Comparison of ENCODE assay signal across 1 cellular context in genomic region chr7:56033671-56034432, GRCh38.
TF ChIP-seq lines count a peak whose summit lies in the region.

No MANE protein-coding gene starts in this region.

TF ChIP-seq in IMR-90, 13 proteins besides CTCF, POLR2A, EP300 and RAD21:
- TF ChIP-seq SMC3 (IDR thresholded peaks at IDR 0.05; ENCODE audit: low read depth, low read length) = peak; percentile 16; the same call in 1 of the 2 replicates
- no peak for TF ChIP-seq RCOR1 (IDR thresholded peaks at IDR 0.05; ENCODE audit: insufficient replicate concordance, low read length)
- peak; percentile 70; the same call in 1 of the 2 replicates for TF ChIP-seq MAZ (IDR thresholded peaks at IDR 0.05; ENCODE audit: borderline replicate concordance, low read depth, low read length)
- TF ChIP-seq FOS (IDR thresholded peaks at IDR 0.05; ENCODE audit: low read depth, low read length) = no peak
- TF ChIP-seq CEBPB (IDR thresholded peaks at IDR 0.05; ENCODE audit: low read depth, low read length) = peak; percentile 99
- TF ChIP-seq NFE2L2 (IDR thresholded peaks at IDR 0.05; ENCODE audit: low read depth, low read length) = no peak
- TF ChIP-seq USF2 (IDR thresholded peaks at IDR 0.05; ENCODE audit: low read depth, low read length) = no peak
TF ChIP-seq in IMR-90: peak in this region for 3.
